11 cellular contexts compared by ENCODE assay signal in the genomic region with DNA sequence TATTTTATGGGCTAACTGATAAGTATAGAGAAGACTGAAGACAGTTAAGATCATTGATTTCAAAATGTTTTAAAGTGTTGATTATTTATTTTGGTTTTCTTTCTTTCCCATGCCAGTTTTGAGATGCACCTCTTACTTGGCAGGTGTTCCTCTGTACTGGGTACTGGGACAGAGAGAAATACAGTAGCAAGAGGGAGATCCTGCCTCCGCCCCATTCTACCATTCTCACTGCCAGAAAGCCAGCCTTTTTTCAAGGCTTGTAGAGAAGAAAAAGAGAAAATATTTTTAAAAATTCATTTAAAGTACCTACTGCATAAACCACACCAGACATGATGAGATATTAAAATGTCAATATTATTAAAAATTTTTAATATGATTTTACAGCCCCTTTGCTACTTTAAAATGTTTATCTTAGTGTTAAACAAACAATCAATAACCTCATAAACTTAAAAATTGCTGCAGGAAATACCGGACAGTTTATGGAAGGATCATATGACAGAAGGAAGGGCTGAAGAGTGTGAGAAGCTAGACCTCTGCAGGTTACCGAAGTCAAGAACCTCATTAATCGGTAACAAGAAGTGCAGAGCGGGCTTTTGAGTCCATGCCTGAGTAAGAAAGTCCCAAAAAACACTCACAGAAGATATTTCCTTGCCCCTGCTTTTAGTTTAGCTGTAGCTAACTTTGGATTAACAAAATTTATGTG.
A peak's percentile ranks its signal among the peaks of the same experiment; 100 is the strongest.
DNase-seq lines count a peak whose midpoint lies in the region; ATAC-seq and TF ChIP-seq lines count a peak whose summit lies in the region.
"Had no signal": no experiment of that assay in that cellular context is flagged by ENCODE, and none has a peak within 500 bp of the region (broad histone marks: within the 10 kb centered on the region; RNA-seq: fewer than 3 reads in every experiment).

No MANE protein-coding gene starts in this region.

- no peaks in the 10 kb centered on the region for H3K9me3 Mint-ChIP-seq in CD4-positive, alpha-beta T cell
- H3K9me3 Mint-ChIP-seq in WTC11 (no peaks in the 10 kb centered on the region), chondrocyte (ENCODE audit: low read depth) (no peaks in the 10 kb centered on the region)

- no peaks in the 10 kb centered on the region for H3K36me3 ChIP-seq in ascending aorta
- H3K36me3 ChIP-seq: pancreas had no signal

- H3K9me3 ChIP-seq in CD4-positive, alpha-beta T cell (ENCODE audit: control insufficient read depth, low read length): no peaks in the 10 kb centered on the region
- no peaks in the 10 kb centered on the region for H3K9me3 ChIP-seq in ascending aorta
- H3K9me3 ChIP-seq: pancreas, SK-N-SH had no signal

- H3K4me1 Mint-ChIP-seq in CD4-positive, alpha-beta T cell (ENCODE audit: low read depth): peaks cover 28% of the 10 kb centered on the region
- H3K4me1 Mint-ChIP-seq in WTC11: peaks cover 18% of the 10 kb centered on the region
- H3K4me1 Mint-ChIP-seq in chondrocyte (ENCODE audit: low read depth): no peaks in the 10 kb centered on the region

- H3K4me3 Mint-ChIP-seq in CD4-positive, alpha-beta T cell: peak overlapping the region; percentile 82
- H3K4me3 Mint-ChIP-seq in WTC11: no peak overlapping the region
- H3K4me3 Mint-ChIP-seq in chondrocyte (ENCODE audit: unreplicated experiment): no peak overlapping the region

- no peak for TF ChIP-seq CTCF in CD4-positive, alpha-beta T cell (IDR thresholded peaks at IDR 0.05)
- TF ChIP-seq CTCF in ascending aorta (IDR thresholded peaks at IDR 0.05) (no peak), WTC11 (IDR thresholded peaks at IDR 0.05) (no peak), chondrocyte (IDR thresholded peaks at IDR 0.05) (no peak)

- intact Hi-C loops in CD4-positive, alpha-beta T cell (cut with DNase I, micrococcal nuclease): loop anchor here (1.0 to 5.0 kb wide), 4 partner anchors 78 to 653 kb away; no protein-coding TSS in a partner anchor
- intact Hi-C loops in ascending aorta (cut with DNase I): loop anchor here (5.0 kb wide), 2 partner anchors 73 to 433 kb away; no protein-coding TSS in a partner anchor

- CTCF ChIA-PET in CD4-positive, alpha-beta T cell (lab: Charles Lee): interaction anchor here (1.2 to 1.5 kb wide), 2 partner anchors 17 to 435 kb away, joined by 3 to 4 read pairs; no protein-coding TSS in a partner anchor
- CTCF ChIA-PET in WTC11 (lab: Charles Lee): no interaction called here

- peak overlapping the region; percentile 89 for H3K27ac Mint-ChIP-seq in CD4-positive, alpha-beta T cell
- H3K27ac Mint-ChIP-seq in WTC11 (no peak overlapping the region), chondrocyte (ENCODE audit: unreplicated experiment) (no peak overlapping the region)

- no peaks in the 10 kb centered on the region for H3K27me3 ChIP-seq in CD4-positive, alpha-beta T cell (ENCODE audit: control insufficient read depth, insufficient read depth, low read length)
- no peaks in the 10 kb centered on the region for H3K27me3 ChIP-seq in ascending aorta
- H3K27me3 ChIP-seq: pancreas had no signal

- H3K36me3 Mint-ChIP-seq in CD4-positive, alpha-beta T cell (ENCODE audit: low read depth): no peaks in the 10 kb centered on the region
- H3K36me3 Mint-ChIP-seq in WTC11 (no peaks in the 10 kb centered on the region), chondrocyte (ENCODE audit: low read depth) (no peaks in the 10 kb centered on the region)

- no peak for ATAC-seq in CD4-positive, alpha-beta T cell (ENCODE audit: poor library complexity)
- no peak for ATAC-seq in WTC11

- H3K27ac ChIP-seq in CD4-positive, alpha-beta T cell (ENCODE audit: low read depth, low read length): no peak overlapping the region
- H3K27ac ChIP-seq in ascending aorta: peak overlapping the region; percentile 63 to 71

- H3K4me3 ChIP-seq in ascending aorta: peak overlapping the region; percentile 31 to 49
- H3K4me3 ChIP-seq: pancreas had no signal

- POLR2A ChIA-PET in CD4-positive, alpha-beta T cell (lab: Charles Lee): interaction anchor here (0.8 to 1.6 kb wide), 5 partner anchors 15 to 495 kb away, joined by 3 to 9 read pairs (median 5); no protein-coding TSS in a partner anchor
- POLR2A ChIA-PET in WTC11 (lab: Charles Lee): no interaction called here

- no peaks in the 10 kb centered on the region for H3K27me3 Mint-ChIP-seq in CD4-positive, alpha-beta T cell
- H3K27me3 Mint-ChIP-seq in WTC11 (ENCODE audit: low read depth): no peaks in the 10 kb centered on the region
- peaks cover 5% of the 10 kb centered on the region for H3K27me3 Mint-ChIP-seq in chondrocyte (ENCODE audit: low read depth)

- no peaks in the 10 kb centered on the region for H3K4me1 ChIP-seq in ascending aorta
- H3K4me1 ChIP-seq: pancreas had no signal

- no peak for DNase-seq in CD4-positive, alpha-beta T cell
- peak; percentile 30 for DNase-seq in HT-29 (ENCODE audit: low spot score)
- no peak for DNase-seq in ascending aorta (ENCODE audit: low spot score in 2 of 2)
- peak; percentile 36 for DNase-seq in renal cortical epithelial cell (ENCODE audit: low read depth)
- no peak for DNase-seq in activated gamma-delta T cell treated with Interleukin-2 at 50 U/mL for 16 hours
- no peak for DNase-seq in WTC11 (ENCODE audit: low spot score)
- DNase-seq in chondrocyte (ENCODE audit: low spot score): no peak
- DNase-seq: amniotic stem cell, NCI-H1105 treated with DMSO at 0.1 percent for 48 hours, pancreas, SK-N-SH had no signal

TF ChIP-seq in WTC11, 78 proteins besides CTCF, POLR2A, EP300 and RAD21:
- TF ChIP-seq NFYB (CRISPR knock-in tag; conservative IDR thresholded peaks at IDR 0.05; ENCODE audit: low read depth) (no peak), JUN (CRISPR knock-in tag; IDR thresholded peaks at IDR 0.05) (no peak), MXD4 (CRISPR knock-in tag; IDR thresholded peaks at IDR 0.05; ENCODE audit: borderline replicate concordance) (no peak), ZNF396 (CRISPR knock-in tag; IDR thresholded peaks at IDR 0.05; ENCODE audit: borderline replicate concordance) (no peak), FOXK1 (CRISPR knock-in tag; IDR thresholded peaks at IDR 0.05) (no peak), HMGXB4 (CRISPR knock-in tag; IDR thresholded peaks at IDR 0.05) (no peak), GABPB1 (CRISPR knock-in tag; IDR thresholded peaks at IDR 0.05) (no peak), PRRX2 (CRISPR knock-in tag; IDR thresholded peaks at IDR 0.05) (no peak), TEAD1 (CRISPR knock-in tag; IDR thresholded peaks at IDR 0.05) (no peak), ZNF317 (CRISPR knock-in tag; IDR thresholded peaks at IDR 0.05; ENCODE audit: borderline replicate concordance, low read depth) (no peak), IRF1 (CRISPR knock-in tag; IDR thresholded peaks at IDR 0.05) (no peak), GRHL2 (CRISPR knock-in tag; IDR thresholded peaks at IDR 0.05; ENCODE audit: insufficient replicate concordance, severe bottlenecking) (no peak), USF2 (CRISPR knock-in tag; IDR thresholded peaks at IDR 0.05) (no peak), ZNF671 (CRISPR knock-in tag; IDR thresholded peaks at IDR 0.05) (no peak)
- TF ChIP-seq, protein P1, sequence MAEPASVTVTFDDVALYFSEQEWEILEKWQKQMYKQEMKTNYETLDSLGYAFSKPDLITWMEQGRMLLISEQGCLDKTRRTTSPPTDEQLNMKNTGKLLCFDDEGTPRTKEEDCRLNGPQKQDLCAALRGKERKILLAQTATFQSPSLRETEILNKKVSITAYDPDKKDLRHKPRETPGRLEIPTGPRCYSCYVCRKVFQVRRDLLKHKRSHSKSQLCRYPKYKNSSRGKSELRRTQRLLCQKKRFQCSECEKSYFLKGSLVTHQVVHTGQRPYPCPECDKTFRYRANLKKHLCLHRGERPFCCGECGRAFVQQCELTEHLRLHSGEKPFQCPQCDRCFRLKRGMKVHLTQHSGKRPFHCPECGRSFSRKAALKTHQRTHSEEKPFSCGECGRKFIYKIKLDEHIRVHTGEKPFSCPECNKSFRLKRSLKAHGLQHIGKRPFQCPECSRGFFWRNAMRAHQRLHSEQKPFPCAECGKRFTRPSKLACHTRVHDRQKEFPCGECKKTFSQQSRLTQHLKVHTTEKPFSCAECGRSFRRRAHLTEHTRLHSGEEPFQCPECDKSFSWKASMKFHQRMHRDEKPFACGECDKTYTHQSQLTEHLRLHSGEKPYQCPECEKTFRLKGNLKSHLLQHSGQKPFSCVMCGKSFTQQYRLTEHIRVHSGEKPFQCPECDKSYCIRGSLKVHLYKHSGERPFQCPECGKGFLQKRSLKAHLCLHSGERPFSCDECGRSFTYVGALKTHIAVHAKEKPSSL (CRISPR knock-in tag; conservative IDR thresholded peaks at IDR 0.05): no peak

Comparison
In these comparisons a context has a peak if more than half of its experiments do, and no peak if none do; other contexts are left out.
1. DNase-seq: peak in HT-29 (single experiment) and renal cortical epithelial cell (single experiment); none in CD4-positive, alpha-beta T cell (0 of 10), ascending aorta (0 of 2), activated gamma-delta T cell treated with Interleukin-2 at 50 U/mL for 16 hours (single experiment), WTC11 (single experiment) and chondrocyte (single experiment).